Comparison of ENCODE assay signal across 26 cellular contexts in the genomic region with DNA sequence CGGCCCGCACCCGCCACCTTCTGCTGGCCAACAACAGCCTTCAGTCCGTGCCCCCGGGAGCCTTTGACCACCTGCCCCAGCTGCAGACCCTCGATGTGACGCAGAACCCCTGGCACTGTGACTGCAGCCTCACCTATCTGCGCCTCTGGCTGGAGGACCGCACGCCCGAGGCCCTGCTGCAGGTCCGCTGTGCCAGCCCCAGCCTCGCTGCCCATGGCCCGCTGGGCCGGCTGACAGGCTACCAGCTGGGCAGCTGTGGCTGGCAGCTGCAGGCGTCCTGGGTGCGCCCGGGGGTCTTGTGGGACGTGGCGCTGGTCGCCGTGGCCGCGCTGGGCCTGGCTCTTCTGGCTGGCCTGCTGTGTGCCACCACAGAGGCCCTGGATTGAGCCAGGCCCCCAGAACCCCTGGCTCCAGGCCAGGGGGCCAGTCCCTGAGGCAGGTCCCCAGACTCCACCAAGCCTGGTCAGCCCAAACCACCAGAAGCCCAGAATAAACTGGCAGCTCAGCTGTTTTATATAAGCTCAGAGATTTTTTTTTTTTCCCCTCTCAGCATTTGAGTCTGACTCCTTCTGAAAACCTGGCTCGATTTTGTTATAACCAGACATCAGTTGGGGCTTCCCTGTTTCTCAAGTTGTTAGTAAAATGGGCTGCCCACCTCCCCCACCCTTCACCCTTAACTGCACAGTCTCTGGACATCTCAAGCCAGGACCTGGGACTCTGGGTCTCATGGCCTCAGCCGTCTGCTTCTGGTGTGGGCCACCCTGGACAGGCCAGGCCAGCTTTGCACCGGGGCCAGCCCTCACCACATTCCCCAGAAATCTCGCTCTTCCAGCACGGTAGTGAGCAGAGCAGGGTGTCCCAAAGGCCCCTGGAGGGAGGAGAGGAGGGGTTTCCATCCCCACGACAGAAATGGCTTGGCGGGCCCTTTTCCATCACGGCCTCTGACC. TPM values are rescaled to one million over a fixed set of nuclear protein-coding genes. Genes with fewer than 3 reads are reported as not detected.
"Had no signal": no experiment of that assay in that cellular context is flagged by ENCODE, and none has a peak within 500 bp of the region (broad histone marks: within the 10 kb centered on the region; RNA-seq: fewer than 3 reads in every experiment).

No MANE protein-coding gene starts in this region.

- H3K27me3 ChIP-seq: body of pancreas, dorsolateral prefrontal cortex, hepatocyte, right atrium auricular region had no signal

- H3K4me2 ChIP-seq: hepatocyte had no signal

- H3K27me3 Mint-ChIP-seq: activated CD4-positive, alpha-beta memory T cell treated with anti-CD3 and anti-CD28 coated beads for 36 hours; activated CD4-positive, alpha-beta T cell treated with anti-CD3 and anti-CD28 coated beads for 36 hours; stimulated activated naive CD8-positive, alpha-beta T cell treated with anti-CD3 and anti-CD28 coated beads, Interleukin-15, Interleukin-2, amounts not matched to agents 100 ng/mL and 50 ng/mL, for 24 hours; T-cell had no signal

- H3K4me3 ChIP-seq: body of pancreas, dorsolateral prefrontal cortex, hepatocyte, lung, prostate gland, right atrium auricular region, skin epidermis had no signal

- H3K4me3 Mint-ChIP-seq: activated CD4-positive, alpha-beta memory T cell treated with anti-CD3 and anti-CD28 coated beads for 36 hours; activated CD4-positive, alpha-beta T cell treated with anti-CD3 and anti-CD28 coated beads for 36 hours; activated naive CD8-positive, alpha-beta T cell treated with anti-CD3 and anti-CD28 coated beads, Interleukin-2, amount 10 ng/mL, durations not matched to agents 7 days and 5 days; activated T-helper 1 cell treated with anti-CD3 and anti-CD28 coated beads, Interleukin-12 subunit alpha, Interleukin-12 subunit beta, Interleukin-2, Interleukin-4 antibody, amounts not matched to agents 30 ng/mL and 10 ng/mL and 1 ng/mL, durations not matched to agents 14 hours and 24 hours and 36 hours; mesothelial cell of epicardium; stimulated activated naive CD8-positive, alpha-beta T cell treated with anti-CD3 and anti-CD28 coated beads, Interleukin-15, Interleukin-2, amounts not matched to agents 100 ng/mL and 50 ng/mL, for 24 hours; T-cell; WTC11 had no signal

- ATAC-seq: activated CD4-positive, alpha-beta T cell treated with anti-CD3 and anti-CD28 coated beads for 36 hours; body of pancreas; left colon; T-cell; WTC11 had no signal

- H3K9me3 Mint-ChIP-seq: activated CD4-positive, alpha-beta memory T cell treated with anti-CD3 and anti-CD28 coated beads for 36 hours; activated naive CD8-positive, alpha-beta T cell treated with anti-CD3 and anti-CD28 coated beads, Interleukin-2, amount 10 ng/mL, durations not matched to agents 7 days and 5 days; activated T-helper 1 cell treated with anti-CD3 and anti-CD28 coated beads, Interleukin-12 subunit alpha, Interleukin-12 subunit beta, Interleukin-2, Interleukin-4 antibody, amounts not matched to agents 30 ng/mL and 10 ng/mL and 1 ng/mL, durations not matched to agents 14 hours and 24 hours and 36 hours; mesothelial cell of epicardium; stimulated activated naive CD8-positive, alpha-beta T cell treated with anti-CD3 and anti-CD28 coated beads, Interleukin-15, Interleukin-2, amounts not matched to agents 100 ng/mL and 50 ng/mL, for 24 hours; T-cell; WTC11 had no signal

- H2AFZ ChIP-seq: hepatocyte had no signal

- H3K27ac Mint-ChIP-seq: activated CD4-positive, alpha-beta memory T cell treated with anti-CD3 and anti-CD28 coated beads for 36 hours; activated CD4-positive, alpha-beta T cell treated with anti-CD3 and anti-CD28 coated beads for 36 hours; activated naive CD8-positive, alpha-beta T cell treated with anti-CD3 and anti-CD28 coated beads, Interleukin-2, amount 10 ng/mL, durations not matched to agents 7 days and 5 days; activated T-helper 1 cell treated with anti-CD3 and anti-CD28 coated beads, Interleukin-12 subunit alpha, Interleukin-12 subunit beta, Interleukin-2, Interleukin-4 antibody, amounts not matched to agents 30 ng/mL and 10 ng/mL and 1 ng/mL, durations not matched to agents 14 hours and 24 hours and 36 hours; mesothelial cell of epicardium; stimulated activated naive CD8-positive, alpha-beta T cell treated with anti-CD3 and anti-CD28 coated beads, Interleukin-15, Interleukin-2, amounts not matched to agents 100 ng/mL and 50 ng/mL, for 24 hours; T-cell; WTC11 had no signal

- H3K4me1 Mint-ChIP-seq: activated naive CD8-positive, alpha-beta T cell treated with anti-CD3 and anti-CD28 coated beads, Interleukin-2, amount 10 ng/mL, durations not matched to agents 7 days and 5 days; mesothelial cell of epicardium; WTC11 had no signal

- H3K36me3 Mint-ChIP-seq: activated CD4-positive, alpha-beta memory T cell treated with anti-CD3 and anti-CD28 coated beads for 36 hours; activated naive CD8-positive, alpha-beta T cell treated with anti-CD3 and anti-CD28 coated beads, Interleukin-2, amount 10 ng/mL, durations not matched to agents 7 days and 5 days; mesothelial cell of epicardium; T-cell; WTC11 had no signal

- H3K27ac ChIP-seq: body of pancreas, dorsolateral prefrontal cortex, epithelial cell of prostate, hepatocyte, prostate gland, right atrium auricular region had no signal

- H3K4me1 ChIP-seq: right atrium auricular region had no signal

- H3K9me3 ChIP-seq: body of pancreas, prostate gland, right atrium auricular region had no signal

- DNase-seq: activated CD4-positive, alpha-beta memory T cell treated with anti-CD3 and anti-CD28 coated beads for 36 hours; activated CD4-positive, alpha-beta T cell treated with anti-CD3 and anti-CD28 coated beads for 36 hours; activated gamma-delta T cell treated with Interleukin-2 at 50 U/mL for 16 hours; activated naive CD8-positive, alpha-beta T cell treated with anti-CD3 and anti-CD28 coated beads, Interleukin-2, amount 10 ng/mL, durations not matched to agents 7 days and 5 days; activated T-cell treated with anti-CD3 and anti-CD28 coated beads for 4 hours; amygdala; foreskin fibroblast; left colon; stimulated activated CD4-positive, alpha-beta T cell treated with anti-CD3 and anti-CD28 coated beads, Interleukin-15, amount 100 ng/mL, for 24 hours; stimulated activated CD4-positive, alpha-beta T cell treated with anti-CD3 and anti-CD28 coated beads, Interleukin-2, amount 100 ng/mL, for 48 hours; T-cell; trophoblast cell had no signal

- H3K36me3 ChIP-seq: prostate gland, right atrium auricular region had no signal

RNA-seq across cellular contexts. Expression of a gene that starts 1.6 kb away (rescaled TPM):
- total RNA-seq: activated CD4-positive, alpha-beta memory T cell treated with anti-CD3 and anti-CD28 coated beads for 36 hours; activated CD4-positive, alpha-beta T cell treated with anti-CD3 and anti-CD28 coated beads for 36 hours; activated naive CD8-positive, alpha-beta T cell treated with anti-CD3 and anti-CD28 coated beads, Interleukin-2, amount 10 ng/mL, durations not matched to agents 7 days and 5 days; activated T-helper 1 cell treated with anti-CD3 and anti-CD28 coated beads, Interleukin-12 subunit alpha, Interleukin-12 subunit beta, Interleukin-2, Interleukin-4 antibody, amounts not matched to agents 30 ng/mL and 10 ng/mL and 1 ng/mL, durations not matched to agents 14 hours and 24 hours and 36 hours; body of pancreas; hepatocyte; mesothelial cell of epicardium; osteocyte; prostate gland; right atrium auricular region; T-cell; WTC11 had no signal
- polyA plus RNA-seq: hepatocyte, neural cell had no signal
